ENCODE assay signal across 31 cellular contexts in genomic region chr2:159379181-159379580, GRCh38.
DNase-seq lines count a peak whose midpoint lies in the region; ATAC-seq, FAIRE-seq and TF ChIP-seq lines count a peak whose summit lies in the region.
"Had no signal": no experiment of that assay in that cellular context is flagged by ENCODE, and none has a peak within 500 bp of the region (broad histone marks: within the 10 kb centered on the region; RNA-seq: fewer than 3 reads in every experiment).

No MANE protein-coding gene starts in this region.

- H3K27me3 Mint-ChIP-seq in activated T-helper 2 cell treated with anti-CD3 and anti-CD28 coated beads, Interferon-gamma antibody, Interleukin-2, Interleukin-4, amounts not matched to agents 10 μg/mL and 5 μg/mL and 100 μg/mL, durations not matched to agents 14 hours and 24 hours and 36 hours (ENCODE audit: low read depth): no peaks in the 10 kb centered on the region
- H3K27me3 Mint-ChIP-seq in activated T-helper 1 cell treated with anti-CD3 and anti-CD28 coated beads, Interleukin-12 subunit alpha, Interleukin-12 subunit beta, Interleukin-2, Interleukin-4 antibody, amounts not matched to agents 30 ng/mL and 10 ng/mL and 1 ng/mL, durations not matched to agents 14 hours and 24 hours and 36 hours (ENCODE audit: insufficient read depth): peaks cover 3% of the 10 kb centered on the region
- H3K27me3 Mint-ChIP-seq: CD4-positive, alpha-beta T cell had no signal

- no peak for TF ChIP-seq EP300 in sigmoid colon (IDR thresholded peaks at IDR 0.05)

- no peak for TF ChIP-seq POLR2A in sigmoid colon (IDR thresholded peaks at IDR 0.05)

- H3K27me3 ChIP-seq in small intestine (ENCODE audit: control insufficient read depth in 2 of 2, insufficient read depth in 2 of 2, low read length in 2 of 2): no peaks in the 10 kb centered on the region
- H3K27me3 ChIP-seq in sigmoid colon: no peaks in the 10 kb centered on the region
- H3K27me3 ChIP-seq: BLaER1 treated with 17β-estradiol and CSF1 and Interleukin-3, amounts not matched to agents 10 nM and 100 nM; SJCRH30 had no signal

- H3K4me1 ChIP-seq in small intestine (ENCODE audit: control insufficient read depth in 2 of 2, insufficient read depth in 1 of 2, low read depth in 1 of 2, low read length in 1 of 2): peaks cover 0 to 3% of the 10 kb centered on the region in 2 donors
- no peaks in the 10 kb centered on the region for H3K4me1 ChIP-seq in sigmoid colon
- H3K4me1 ChIP-seq: A549, SJCRH30 had no signal

- H3K36me3 ChIP-seq in small intestine (ENCODE audit: control insufficient read depth in 2 of 2, insufficient read depth in 2 of 2, low read length in 2 of 2) (no peaks in the 10 kb centered on the region), sigmoid colon (peaks cover 7 to 46% (median 14%) of the 10 kb centered on the region in 4 donors)

- H3K9me3 ChIP-seq in small intestine (ENCODE audit: control insufficient read depth, low read depth) (no peaks in the 10 kb centered on the region), sigmoid colon (no peaks in the 10 kb centered on the region)
- H3K9me3 ChIP-seq: A549; BLaER1 treated with 17β-estradiol and CSF1 and Interleukin-3, amounts not matched to agents 10 nM and 100 nM; SJCRH30 had no signal

- no peak overlapping the region for H3K4me3 ChIP-seq in small intestine (ENCODE audit: low read depth in 1 of 2, low read length in 2 of 2)
- no peak overlapping the region for H3K4me3 ChIP-seq in sigmoid colon
- H3K4me3 ChIP-seq: A549; BLaER1 treated with 17β-estradiol and CSF1 and Interleukin-3, amounts not matched to agents 10 nM and 100 nM; GM23248; SJCRH30 had no signal

- H3K36me3 Mint-ChIP-seq in activated T-helper 2 cell treated with anti-CD3 and anti-CD28 coated beads, Interferon-gamma antibody, Interleukin-2, Interleukin-4, amounts not matched to agents 10 μg/mL and 5 μg/mL and 100 μg/mL, durations not matched to agents 14 hours and 24 hours and 36 hours (ENCODE audit: low read depth): no peaks in the 10 kb centered on the region
- H3K36me3 Mint-ChIP-seq in activated T-helper 1 cell treated with anti-CD3 and anti-CD28 coated beads, Interleukin-12 subunit alpha, Interleukin-12 subunit beta, Interleukin-2, Interleukin-4 antibody, amounts not matched to agents 30 ng/mL and 10 ng/mL and 1 ng/mL, durations not matched to agents 14 hours and 24 hours and 36 hours (ENCODE audit: low read depth): peaks cover 1% of the 10 kb centered on the region

- H3K27ac Mint-ChIP-seq in activated T-helper 2 cell treated with anti-CD3 and anti-CD28 coated beads, Interferon-gamma antibody, Interleukin-2, Interleukin-4, amounts not matched to agents 10 μg/mL and 5 μg/mL and 100 μg/mL, durations not matched to agents 14 hours and 24 hours and 36 hours: no peak overlapping the region
- no peak overlapping the region for H3K27ac Mint-ChIP-seq in activated T-helper 1 cell treated with anti-CD3 and anti-CD28 coated beads, Interleukin-12 subunit alpha, Interleukin-12 subunit beta, Interleukin-2, Interleukin-4 antibody, amounts not matched to agents 30 ng/mL and 10 ng/mL and 1 ng/mL, durations not matched to agents 14 hours and 24 hours and 36 hours
- H3K27ac Mint-ChIP-seq: CD4-positive, alpha-beta T cell had no signal

- no peak for TF ChIP-seq CTCF in sigmoid colon (IDR thresholded peaks at IDR 0.05)

- H3K4me3 Mint-ChIP-seq in activated T-helper 2 cell treated with anti-CD3 and anti-CD28 coated beads, Interferon-gamma antibody, Interleukin-2, Interleukin-4, amounts not matched to agents 10 μg/mL and 5 μg/mL and 100 μg/mL, durations not matched to agents 14 hours and 24 hours and 36 hours (ENCODE audit: low read depth): no peak overlapping the region
- H3K4me3 Mint-ChIP-seq in activated T-helper 1 cell treated with anti-CD3 and anti-CD28 coated beads, Interleukin-12 subunit alpha, Interleukin-12 subunit beta, Interleukin-2, Interleukin-4 antibody, amounts not matched to agents 30 ng/mL and 10 ng/mL and 1 ng/mL, durations not matched to agents 14 hours and 24 hours and 36 hours: no peak overlapping the region
- H3K4me3 Mint-ChIP-seq: CD4-positive, alpha-beta T cell had no signal

- H3K4me1 Mint-ChIP-seq in activated T-helper 2 cell treated with anti-CD3 and anti-CD28 coated beads, Interferon-gamma antibody, Interleukin-2, Interleukin-4, amounts not matched to agents 10 μg/mL and 5 μg/mL and 100 μg/mL, durations not matched to agents 14 hours and 24 hours and 36 hours (ENCODE audit: low read depth): no peaks in the 10 kb centered on the region
- H3K4me1 Mint-ChIP-seq in activated T-helper 1 cell treated with anti-CD3 and anti-CD28 coated beads, Interleukin-12 subunit alpha, Interleukin-12 subunit beta, Interleukin-2, Interleukin-4 antibody, amounts not matched to agents 30 ng/mL and 10 ng/mL and 1 ng/mL, durations not matched to agents 14 hours and 24 hours and 36 hours (ENCODE audit: low read depth): no peaks in the 10 kb centered on the region

- FAIRE-seq in small intestine (lab: Jason Lieb, UNC): peak; percentile 10
- FAIRE-seq: A549 had no signal

- no peaks in the 10 kb centered on the region for H3K9me3 Mint-ChIP-seq in activated T-helper 2 cell treated with anti-CD3 and anti-CD28 coated beads, Interferon-gamma antibody, Interleukin-2, Interleukin-4, amounts not matched to agents 10 μg/mL and 5 μg/mL and 100 μg/mL, durations not matched to agents 14 hours and 24 hours and 36 hours
- no peaks in the 10 kb centered on the region for H3K9me3 Mint-ChIP-seq in activated T-helper 1 cell treated with anti-CD3 and anti-CD28 coated beads, Interleukin-12 subunit alpha, Interleukin-12 subunit beta, Interleukin-2, Interleukin-4 antibody, amounts not matched to agents 30 ng/mL and 10 ng/mL and 1 ng/mL, durations not matched to agents 14 hours and 24 hours and 36 hours
- H3K9me3 Mint-ChIP-seq: CD4-positive, alpha-beta T cell had no signal

- H3K27ac ChIP-seq in small intestine (ENCODE audit: low read depth in 1 of 2, low read length in 1 of 2): no peak overlapping the region
- H3K27ac ChIP-seq in sigmoid colon: no peak overlapping the region
- H3K27ac ChIP-seq: A549; BLaER1 treated with 17β-estradiol and CSF1 and Interleukin-3, amounts not matched to agents 10 nM and 100 nM; GM23248; SJCRH30 had no signal

- ATAC-seq in GM18498 (IDR thresholded peaks at IDR 0.05; ENCODE audit: unreplicated experiment) (peak; percentile 49), GM19463 (IDR thresholded peaks at IDR 0.05; ENCODE audit: unreplicated experiment) (peak; percentile 38), HG03354 (IDR thresholded peaks at IDR 0.05; ENCODE audit: poor library complexity, severe bottlenecking, unreplicated experiment) (peak; percentile 38)
- ATAC-seq: A549, PC-3, Right ventricle myocardium inferior, SK-N-SH treated with all-trans-retinoic acid at 6 μM for 48 hours had no signal

- WGBS in small intestine, 3 donors: 0 to 2% (median 0%) methylated on average over 1 of the region's 1 CpG
- 0% methylated on average over 1 of the region's 1 CpG for WGBS in sigmoid colon, 2 donors

- DNase-seq in small intestine (no peak), sigmoid colon (no peak)
- no peak for DNase-seq in activated T-helper 2 cell treated with anti-CD3 and anti-CD28 coated beads, Interferon-gamma antibody, Interleukin-2, Interleukin-4, amounts not matched to agents 10 μg/mL and 5 μg/mL and 100 μg/mL, durations not matched to agents 14 hours and 24 hours and 36 hours (ENCODE audit: low spot score)
- DNase-seq in activated T-helper 1 cell treated with anti-CD3 and anti-CD28 coated beads, Interleukin-12 subunit alpha, Interleukin-12 subunit beta, Interleukin-2, Interleukin-4 antibody, amounts not matched to agents 30 ng/mL and 10 ng/mL and 1 ng/mL, durations not matched to agents 14 hours and 24 hours and 36 hours (ENCODE audit: low spot score): no peak
- DNase-seq: AML-193; CD4-positive, alpha-beta T cell; DMS79; EL; GDM1; GM23248; H7; KBM-7; MV-4-11; NCI-H1105; NCI-H146; NCI-H1930; NCI-H2107; NCI-H446; NCI-H524 treated with DMSO at 0.1 percent for 48 hours; NCI-H82; NK-92 treated with Interleukin-12 subunit alpha and Interleukin-12 subunit beta, amount 100 ng/mL, for 24 hours; PC-3; SJCRH30; T-helper 2 cell had no signal

- intact Hi-C loops in activated T-helper 2 cell treated with anti-CD3 and anti-CD28 coated beads, Interferon-gamma antibody, Interleukin-2, Interleukin-4, amounts not matched to agents 10 μg/mL and 5 μg/mL and 100 μg/mL, durations not matched to agents 14 hours and 24 hours and 36 hours (cut with micrococcal nuclease): no loop called here
- intact Hi-C loops in activated T-helper 1 cell treated with anti-CD3 and anti-CD28 coated beads, Interleukin-12 subunit alpha, Interleukin-12 subunit beta, Interleukin-2, Interleukin-4 antibody, amounts not matched to agents 30 ng/mL and 10 ng/mL and 1 ng/mL, durations not matched to agents 14 hours and 24 hours and 36 hours (cut with micrococcal nuclease): no loop called here
- intact Hi-C loops in sigmoid colon (cut with DNase I): no loop called here
